ENCODE assay signal across 8 cellular contexts in genomic region chr20:20017001-20017851, GRCh38. TPM values are rescaled to one million over a fixed set of nuclear protein-coding genes. Genes with fewer than 3 reads are reported as not detected.
DNase-seq lines count a peak whose midpoint lies in the region; ATAC-seq and TF ChIP-seq lines count a peak whose summit lies in the region.

Gene NAA20, plus strand, starts transcription at chr20:20017362. Its CDS starts 35 bp downstream, at chr20:20017397.

- DNase-seq in Ammon's horn (ENCODE audit: low spot score) (peak; percentile 97), NCI-H446 treated with DMSO at 0.1 percent for 48 hours (lab: John Stamatoyannopoulos, UW) (peak; percentile 81), chondrocyte (ENCODE audit: low spot score) (peak; percentile 99), kidney glomerular epithelial cell (lab: John Stamatoyannopoulos, UW) (peak; percentile 85)
- DNase-seq in activated CD4-positive, alpha-beta T cell treated with anti-CD3 and anti-CD28 coated beads for 24 hours (ENCODE audit: low read depth in 2 of 2): peak; percentile 85
- DNase-seq in stimulated activated CD4-positive, alpha-beta T cell treated with anti-CD3 and anti-CD28 coated beads, Interleukin-1b, Interleukin-23, amount 100 ng/mL, for 1 hour (ENCODE audit: low read depth in 2 of 2): peak; percentile 70 to 76

- peak within 1 kb of the TSS; percentile 88 for H3K4me3 Mint-ChIP-seq in chondrocyte (ENCODE audit: unreplicated experiment)

- peak within 1 kb of the TSS; percentile 93 for H3K27ac Mint-ChIP-seq in chondrocyte (ENCODE audit: unreplicated experiment)

- H3K36me3 Mint-ChIP-seq in chondrocyte (ENCODE audit: low read depth): no peaks in the 10 kb centered on the region

- TF ChIP-seq CTCF in chondrocyte (IDR thresholded peaks at IDR 0.05): peak; percentile 78

- peaks cover 41% of the 10 kb centered on the region for H3K4me1 Mint-ChIP-seq in chondrocyte (ENCODE audit: low read depth)

- ATAC-seq in GM19025 (IDR thresholded peaks at IDR 0.05; ENCODE audit: low read depth, unreplicated experiment): peak; percentile 99
- ATAC-seq in HG03342 (IDR thresholded peaks at IDR 0.05; ENCODE audit: unreplicated experiment): peak; percentile 98

- H3K27me3 Mint-ChIP-seq in chondrocyte (ENCODE audit: low read depth): no peaks in the 10 kb centered on the region

- H3K9me3 Mint-ChIP-seq in chondrocyte (ENCODE audit: low read depth): no peaks in the 10 kb centered on the region

RNA-seq across cellular contexts. Expression of gene NAA20, which starts in this region (rescaled TPM):
- 44.9 to 47.2 TPM (median 46.2 TPM) in 3 replicates for total RNA-seq in chondrocyte

Comparison
In these comparisons a context has a peak if more than half of its experiments do, and no peak if none do; other contexts are left out.
1. Peak in every context shown above with its lines: DNase-seq and ATAC-seq.